ENCODE assay signal across 22 cellular contexts in genomic region chr22:37226514-37226913, GRCh38. TPM values are rescaled to one million over a fixed set of nuclear protein-coding genes. Genes with fewer than 3 reads are reported as not detected.
DNase-seq lines count a peak whose midpoint lies in the region; ATAC-seq and TF ChIP-seq lines count a peak whose summit lies in the region.
"Had no signal": no experiment of that assay in that cellular context is flagged by ENCODE, and none has a peak within 500 bp of the region (broad histone marks: within the 10 kb centered on the region; RNA-seq: fewer than 3 reads in every experiment).

No MANE protein-coding gene starts in this region.

- H3K4me3 Mint-ChIP-seq in T-helper 1 cell treated with Interleukin-12 subunit alpha and Interleukin-12 subunit beta and Interleukin-4 antibody, amounts not matched to agents 30 μg/mL and 1 μg/mL, for 36 hours = no peak overlapping the region
- H3K4me3 Mint-ChIP-seq in CD4-positive, alpha-beta T cell = no peak overlapping the region
- H3K4me3 Mint-ChIP-seq in activated CD4-positive, alpha-beta memory T cell treated with anti-CD3 and anti-CD28 coated beads for 36 hours = no peak overlapping the region
- H3K4me3 Mint-ChIP-seq in naive B cell = peak overlapping the region in 2 of 8 donors; percentile 27 to 73

- peak overlapping the region; percentile 84 for H3K27ac Mint-ChIP-seq in T-helper 1 cell treated with Interleukin-12 subunit alpha and Interleukin-12 subunit beta and Interleukin-4 antibody, amounts not matched to agents 30 μg/mL and 1 μg/mL, for 36 hours
- peak overlapping the region; percentile 84 for H3K27ac Mint-ChIP-seq in CD4-positive, alpha-beta T cell
- peak overlapping the region; percentile 95 for H3K27ac Mint-ChIP-seq in activated CD4-positive, alpha-beta memory T cell treated with anti-CD3 and anti-CD28 coated beads for 36 hours
- peak overlapping the region in 4 of 6 donors; percentile 73 to 96 (median 90) for H3K27ac Mint-ChIP-seq in naive B cell

- CTCF ChIA-PET in CD4-positive, alpha-beta T cell (lab: Charles Lee) = no interaction called here
- CTCF ChIA-PET in activated CD4-positive, alpha-beta memory T cell treated with anti-CD3 and anti-CD28 coated beads for 36 hours (lab: Charles Lee) = interaction anchor here (0.9 to 2.5 kb wide), 3 partner anchors 27 to 170 kb away, joined by 3 to 22 read pairs (median 3); no protein-coding TSS in a partner anchor

- H3K9me3 Mint-ChIP-seq in T-helper 1 cell treated with Interleukin-12 subunit alpha and Interleukin-12 subunit beta and Interleukin-4 antibody, amounts not matched to agents 30 μg/mL and 1 μg/mL, for 36 hours = peaks cover 4% of the 10 kb centered on the region
- peaks cover 2% of the 10 kb centered on the region for H3K9me3 Mint-ChIP-seq in CD4-positive, alpha-beta T cell
- H3K9me3 Mint-ChIP-seq in activated CD4-positive, alpha-beta memory T cell treated with anti-CD3 and anti-CD28 coated beads for 36 hours = peaks cover 8% of the 10 kb centered on the region
- H3K9me3 Mint-ChIP-seq in naive B cell = peaks cover 0 to 3% (median 0%) of the 10 kb centered on the region in 7 donors

- POLR2A ChIA-PET in CD4-positive, alpha-beta T cell (lab: Charles Lee) = interaction anchor here (5.4 to 5.5 kb wide), 2 partner anchors 15 to 27 kb away, joined by 57 to 175 read pairs; partner anchors contain the start of gene RAC2
- POLR2A ChIA-PET in activated CD4-positive, alpha-beta memory T cell treated with anti-CD3 and anti-CD28 coated beads for 36 hours (lab: Charles Lee) = interaction anchor here (8.7 kb wide), 1 partner anchor 15 kb away, joined by 93 read pairs; the partner anchor contains the start of gene RAC2

- H3K4me1 Mint-ChIP-seq in T-helper 1 cell treated with Interleukin-12 subunit alpha and Interleukin-12 subunit beta and Interleukin-4 antibody, amounts not matched to agents 30 μg/mL and 1 μg/mL, for 36 hours (ENCODE audit: low read depth) = peaks cover 84% of the 10 kb centered on the region
- peaks cover 89% of the 10 kb centered on the region for H3K4me1 Mint-ChIP-seq in CD4-positive, alpha-beta T cell (ENCODE audit: low read depth)
- peaks cover 89% of the 10 kb centered on the region for H3K4me1 Mint-ChIP-seq in activated CD4-positive, alpha-beta memory T cell treated with anti-CD3 and anti-CD28 coated beads for 36 hours (ENCODE audit: low read depth)
- H3K4me1 Mint-ChIP-seq in naive B cell = peaks cover 79 to 89% (median 86%) of the 10 kb centered on the region in 3 donors

- H3K27me3 Mint-ChIP-seq in T-helper 1 cell treated with Interleukin-12 subunit alpha and Interleukin-12 subunit beta and Interleukin-4 antibody, amounts not matched to agents 30 μg/mL and 1 μg/mL, for 36 hours (ENCODE audit: low read depth) = no peaks in the 10 kb centered on the region
- no peaks in the 10 kb centered on the region for H3K27me3 Mint-ChIP-seq in CD4-positive, alpha-beta T cell
- no peaks in the 10 kb centered on the region for H3K27me3 Mint-ChIP-seq in activated CD4-positive, alpha-beta memory T cell treated with anti-CD3 and anti-CD28 coated beads for 36 hours
- H3K27me3 Mint-ChIP-seq in naive B cell = no peaks in the 10 kb centered on the region

- TF ChIP-seq CTCF in CD4-positive, alpha-beta T cell (IDR thresholded peaks at IDR 0.05) = no peak
- TF ChIP-seq CTCF in GM13977 (IDR thresholded peaks at IDR 0.05; ENCODE audit: extremely low read depth, insufficient read depth, missing control alignments) = no peak

- no peaks in the 10 kb centered on the region for H3K27me3 ChIP-seq in CD4-positive, alpha-beta T cell (ENCODE audit: control insufficient read depth, insufficient read depth, low read length)
- H3K27me3 ChIP-seq: hepatocyte, pancreas, right lobe of liver had no signal

- in situ Hi-C loops in GM13977 (cut with MboI; ENCODE audit: low pct_unique_long_range_greater_than_20kb, low sequenced_read_pairs, unreplicated experiment) = no loop called here

- no peak for ATAC-seq in CD4-positive, alpha-beta T cell (ENCODE audit: poor library complexity)
- no peak for ATAC-seq in naive B cell (ENCODE audit: low read depth in 2 of 2)
- no peak for ATAC-seq in HG02763 (IDR thresholded peaks at IDR 0.05; ENCODE audit: unreplicated experiment)
- ATAC-seq in Right ventricle myocardium superior (ENCODE audit: poor library complexity) = no peak
- ATAC-seq: pancreas, right lobe of liver had no signal

- intact Hi-C loops in CD4-positive, alpha-beta T cell (cut with DNase I, micrococcal nuclease) = no loop called here
- intact Hi-C loops in activated CD4-positive, alpha-beta memory T cell treated with anti-CD3 and anti-CD28 coated beads for 36 hours (cut with micrococcal nuclease) = no loop called here
- intact Hi-C loops in Right ventricle myocardium superior (cut with DNase I) = no loop called here

- no peaks in the 10 kb centered on the region for H3K9me3 ChIP-seq in CD4-positive, alpha-beta T cell (ENCODE audit: control insufficient read depth, low read length)
- H3K9me3 ChIP-seq: pancreas, right lobe of liver had no signal

- peak overlapping the region; percentile 38 for H3K27ac ChIP-seq in CD4-positive, alpha-beta T cell (ENCODE audit: low read depth, low read length)
- H3K27ac ChIP-seq: 22Rv1, hepatocyte, pancreas, right lobe of liver had no signal

- no peak for DNase-seq in T-helper 1 cell
- DNase-seq in CD4-positive, alpha-beta T cell = no peak
- no peak for DNase-seq in activated CD4-positive, alpha-beta memory T cell treated with anti-CD3 and anti-CD28 coated beads for 36 hours
- DNase-seq in naive B cell = no peak
- no peak for DNase-seq in GM13977 (ENCODE audit: low spot score)
- no peak for DNase-seq in Right ventricle myocardium superior
- DNase-seq: AML-193; dermis blood vessel endothelial cell; GOT3; NCI-H524; pancreas; right lobe of liver; SHP77 treated with DMSO at 0.1 percent for 48 hours; stimulated activated naive CD4-positive, alpha-beta T cell treated with Interleukin-2 at 50 U/mL for 16 hours; trophoblast cell had no signal

- H3K36me3 Mint-ChIP-seq in T-helper 1 cell treated with Interleukin-12 subunit alpha and Interleukin-12 subunit beta and Interleukin-4 antibody, amounts not matched to agents 30 μg/mL and 1 μg/mL, for 36 hours (ENCODE audit: low read depth) = peaks cover 83% of the 10 kb centered on the region
- peaks cover 84% of the 10 kb centered on the region for H3K36me3 Mint-ChIP-seq in CD4-positive, alpha-beta T cell (ENCODE audit: low read depth)
- peaks cover 76% of the 10 kb centered on the region for H3K36me3 Mint-ChIP-seq in activated CD4-positive, alpha-beta memory T cell treated with anti-CD3 and anti-CD28 coated beads for 36 hours
- H3K36me3 Mint-ChIP-seq in naive B cell = peaks cover 16 to 44% of the 10 kb centered on the region in 2 donors

RNA-seq across cellular contexts. Expression of gene SSTR3, which starts 14.2 kb away (rescaled TPM):
- total RNA-seq in CD4-positive, alpha-beta T cell = 1 to 10 TPM; 1.9 to 2.1 TPM
- 1 to 10 TPM; 8.5 to 9.3 TPM for total RNA-seq in activated CD4-positive, alpha-beta memory T cell treated with anti-CD3 and anti-CD28 coated beads for 36 hours
- under 1 TPM in 5 of 6 donors, not detected in 1; 0.08 to 0.63 (median 0.45) TPM for polyA plus RNA-seq in naive B cell (ENCODE audit: low read depth in 6 of 6)
- total RNA-seq in Right ventricle myocardium superior = not detected
- total RNA-seq: dermis blood vessel endothelial cell, fibroblast of villous mesenchyme, LHCN-M2, lower leg skin, right lobe of liver had no signal

RNA-seq across cellular contexts. Expression of gene RAC2, which starts 17.6 kb away (rescaled TPM):
- 100 to 1,000 TPM; 174 to 180 TPM for total RNA-seq in CD4-positive, alpha-beta T cell
- total RNA-seq in activated CD4-positive, alpha-beta memory T cell treated with anti-CD3 and anti-CD28 coated beads for 36 hours = 100 to 1,000 TPM; 714 to 727 TPM
- polyA plus RNA-seq in naive B cell (ENCODE audit: low read depth in 6 of 6) = 100 to 1,000 TPM; 671 to 842 (median 780) TPM
- 4.1 TPM for total RNA-seq in Right ventricle myocardium superior

RNA-seq across cellular contexts. Expression of gene C1QTNF6, which starts 38.5 kb away (rescaled TPM):
- 10 to 100 TPM; 11.9 to 12.1 TPM for total RNA-seq in CD4-positive, alpha-beta T cell
- total RNA-seq in activated CD4-positive, alpha-beta memory T cell treated with anti-CD3 and anti-CD28 coated beads for 36 hours = 10 to 100 TPM; 11.1 to 13.0 TPM
- 1 to 10 TPM in 5 of 6 donors, not detected in 1; 1.1 to 2.0 (median 1.5) TPM for polyA plus RNA-seq in naive B cell (ENCODE audit: low read depth in 6 of 6)
- total RNA-seq in Right ventricle myocardium superior = 1.5 TPM

RNA-seq across cellular contexts. Expression of gene CYTH4, which starts 55.8 kb away (rescaled TPM):
- 100 to 1,000 TPM; 134 to 138 TPM for total RNA-seq in CD4-positive, alpha-beta T cell
- 10 to 100 TPM; 58.7 to 60.5 TPM for total RNA-seq in activated CD4-positive, alpha-beta memory T cell treated with anti-CD3 and anti-CD28 coated beads for 36 hours
- 10 to 100 TPM; 29.3 to 74.9 (median 46.1) TPM for polyA plus RNA-seq in naive B cell (ENCODE audit: low read depth in 6 of 6)
- 7.0 TPM for total RNA-seq in Right ventricle myocardium superior
- total RNA-seq: LHCN-M2 had no signal

Comparison
In these comparisons a context has a peak if more than half of its experiments do, and no peak if none do; other contexts are left out.
1. RNA of gene RAC2, which starts 17.6 kb away (total RNA-seq): 714 to 727 TPM in activated CD4-positive, alpha-beta memory T cell treated with anti-CD3 and anti-CD28 coated beads for 36 hours and 174 to 180 TPM in CD4-positive, alpha-beta T cell; 4.1 TPM in Right ventricle myocardium superior (single experiment); every median in the first group is over 10 times any median in the second.
2. Peak in every context shown above with its lines, with median percentiles within 50 percentile points of each other: H3K27ac Mint-ChIP-seq.